ENCODE assay signal across 8 cellular contexts in the genomic region with DNA sequence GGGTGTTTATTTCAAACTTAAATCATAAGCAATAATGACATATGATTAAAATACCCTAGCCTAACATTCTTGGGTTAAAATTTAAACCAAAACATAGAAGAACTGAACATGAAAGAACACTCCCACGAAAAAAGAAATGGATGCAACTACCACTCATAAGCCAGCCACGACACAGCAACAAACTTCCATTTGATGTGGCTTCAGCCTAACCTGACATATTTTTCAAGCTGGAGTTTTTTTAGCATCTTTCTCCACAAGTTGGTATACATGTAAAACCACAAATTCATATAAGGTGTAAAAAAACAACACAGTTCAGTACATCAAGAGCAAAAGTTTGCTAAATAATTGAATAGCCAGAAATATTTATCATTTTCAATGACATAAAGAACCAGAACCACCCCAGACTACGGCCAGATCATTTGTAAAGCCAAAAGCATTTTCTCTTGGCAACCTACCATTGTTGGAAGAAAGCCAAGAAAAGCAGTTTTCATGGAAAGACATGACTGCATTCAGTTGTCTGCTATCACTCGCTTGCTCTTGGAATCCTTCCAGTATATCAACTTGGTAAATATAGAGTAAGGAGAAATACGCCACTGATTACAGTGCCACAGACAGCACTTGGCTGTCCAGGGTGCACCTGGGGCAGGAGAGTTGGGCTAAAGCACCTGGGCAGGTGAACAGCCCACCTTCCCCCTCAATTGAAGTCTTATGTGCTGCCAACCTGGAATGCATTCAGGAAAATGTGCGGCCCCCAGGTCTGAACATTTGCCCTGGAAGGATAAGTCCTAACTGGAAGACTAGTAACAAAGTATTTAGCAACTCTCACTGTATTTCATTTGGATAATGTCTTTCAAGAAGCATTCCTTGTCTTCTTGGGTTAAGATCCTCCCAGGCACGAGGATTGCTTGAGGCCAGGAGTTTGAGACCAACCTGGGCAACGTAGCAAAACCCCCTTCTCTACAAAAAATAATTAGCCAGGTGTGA.
DNase-seq lines count a peak whose midpoint lies in the region; ATAC-seq and TF ChIP-seq lines count a peak whose summit lies in the region.

No MANE protein-coding gene starts in this region.

- CTCF ChIA-PET in CD8-positive, alpha-beta T cell (lab: Charles Lee): no interaction called here

- intact Hi-C loops in CD8-positive, alpha-beta T cell (cut with DNase I, micrococcal nuclease): loop anchor here (2.0 kb wide), 2 partner anchors 21 to 31 kb away; no protein-coding TSS in a partner anchor
- intact Hi-C loops in thyroid gland (cut with DNase I): no loop called here

- peak overlapping the region; percentile 30 for H3K27ac Mint-ChIP-seq in CD8-positive, alpha-beta T cell
- no peak overlapping the region for H3K27ac Mint-ChIP-seq in activated naive CD8-positive, alpha-beta T cell treated with anti-CD3 and anti-CD28 coated beads, Interleukin-2, amount 10 ng/mL, durations not matched to agents 7 days and 5 days

- no peak for TF ChIP-seq CTCF in CD8-positive, alpha-beta T cell (IDR thresholded peaks at IDR 0.05)
- no peak for TF ChIP-seq CTCF in thyroid gland (IDR thresholded peaks at IDR 0.05)

- H3K27ac ChIP-seq in CD8-positive, alpha-beta T cell (ENCODE audit: low read depth, low read length): no peak overlapping the region
- H3K27ac ChIP-seq in thyroid gland: peak overlapping the region; percentile 34 to 42 (median 39)

- no peaks in the 10 kb centered on the region for H3K27me3 Mint-ChIP-seq in CD8-positive, alpha-beta T cell (ENCODE audit: low read depth)
- peaks cover 6% of the 10 kb centered on the region for H3K27me3 Mint-ChIP-seq in activated naive CD8-positive, alpha-beta T cell treated with anti-CD3 and anti-CD28 coated beads, Interleukin-2, amount 10 ng/mL, durations not matched to agents 7 days and 5 days

- WGBS in thyroid gland, 2 donors: 17 to 22% methylated on average over 8 of the region's 8 CpGs

- no peaks in the 10 kb centered on the region for H3K36me3 ChIP-seq in CD8-positive, alpha-beta T cell (ENCODE audit: insufficient read depth, low read length)
- no peaks in the 10 kb centered on the region for H3K36me3 ChIP-seq in thyroid gland

- POLR2A ChIA-PET in CD8-positive, alpha-beta T cell (lab: Charles Lee): no interaction called here
- POLR2A ChIA-PET in activated naive CD8-positive, alpha-beta T cell treated with anti-CD3 and anti-CD28 coated beads, Interleukin-2, amount 10 ng/mL, durations not matched to agents 7 days and 5 days (lab: Charles Lee): no interaction called here

- peak; percentile 56 for ATAC-seq in CD8-positive, alpha-beta T cell
- no peak for ATAC-seq in activated naive CD8-positive, alpha-beta T cell treated with anti-CD3 and anti-CD28 coated beads, Interleukin-2, amount 10 ng/mL, durations not matched to agents 7 days and 5 days (ENCODE audit: low read depth)
- ATAC-seq in esophagus mucosa: no peak

- no peak for TF ChIP-seq POLR2A in thyroid gland (IDR thresholded peaks at IDR 0.05)

- H3K9me3 Mint-ChIP-seq in CD8-positive, alpha-beta T cell: no peaks in the 10 kb centered on the region
- no peaks in the 10 kb centered on the region for H3K9me3 Mint-ChIP-seq in activated naive CD8-positive, alpha-beta T cell treated with anti-CD3 and anti-CD28 coated beads, Interleukin-2, amount 10 ng/mL, durations not matched to agents 7 days and 5 days

- H3K4me1 ChIP-seq in CD8-positive, alpha-beta T cell (ENCODE audit: insufficient read depth, low read length): peaks cover 85% of the 10 kb centered on the region
- peaks cover 57 to 85% of the 10 kb centered on the region in 2 donors for H3K4me1 ChIP-seq in thyroid gland

- no peaks in the 10 kb centered on the region for H3K27me3 ChIP-seq in CD8-positive, alpha-beta T cell (ENCODE audit: insufficient read depth, low read length)
- no peaks in the 10 kb centered on the region for H3K27me3 ChIP-seq in thyroid gland

- DNase-seq in CD8-positive, alpha-beta T cell: peak in 1 of 7 experiments; percentile 29
- DNase-seq in NCI-H1436 treated with DMSO at 0.1 percent for 48 hours (lab: John Stamatoyannopoulos, UW) (peak; percentile 48), hepatic stellate cell (ENCODE audit: low spot score) (peak; percentile 86), thyroid gland (peak; percentile 23 to 35), Kasumi-1 (lab: John Stamatoyannopoulos, UW) (no peak), cortex of kidney (lab: John Stamatoyannopoulos, UW) (no peak)
- DNase-seq in activated naive CD8-positive, alpha-beta T cell treated with anti-CD3 and anti-CD28 coated beads, Interleukin-2, amount 10 ng/mL, durations not matched to agents 7 days and 5 days: no peak

- H3K9me3 ChIP-seq in CD8-positive, alpha-beta T cell (ENCODE audit: low read length): no peaks in the 10 kb centered on the region
- no peaks in the 10 kb centered on the region for H3K9me3 ChIP-seq in thyroid gland

- peaks cover 1% of the 10 kb centered on the region for H3K36me3 Mint-ChIP-seq in CD8-positive, alpha-beta T cell
- peaks cover 15% of the 10 kb centered on the region for H3K36me3 Mint-ChIP-seq in activated naive CD8-positive, alpha-beta T cell treated with anti-CD3 and anti-CD28 coated beads, Interleukin-2, amount 10 ng/mL, durations not matched to agents 7 days and 5 days

- no peak overlapping the region for H3K4me3 ChIP-seq in CD8-positive, alpha-beta T cell (ENCODE audit: low read depth, low read length)
- no peak overlapping the region for H3K4me3 ChIP-seq in thyroid gland (replicated peaks in 1 of 3)

- peaks cover 93% of the 10 kb centered on the region for H3K4me1 Mint-ChIP-seq in CD8-positive, alpha-beta T cell (ENCODE audit: low read depth)
- peaks cover 68% of the 10 kb centered on the region for H3K4me1 Mint-ChIP-seq in activated naive CD8-positive, alpha-beta T cell treated with anti-CD3 and anti-CD28 coated beads, Interleukin-2, amount 10 ng/mL, durations not matched to agents 7 days and 5 days

- H3K4me3 Mint-ChIP-seq in CD8-positive, alpha-beta T cell: peak overlapping the region; percentile 73
- peak overlapping the region; percentile 23 for H3K4me3 Mint-ChIP-seq in activated naive CD8-positive, alpha-beta T cell treated with anti-CD3 and anti-CD28 coated beads, Interleukin-2, amount 10 ng/mL, durations not matched to agents 7 days and 5 days

Comparison
In these comparisons a context has a peak if more than half of its experiments do, and no peak if none do; other contexts are left out.
1. DNase-seq: peak in NCI-H1436 treated with DMSO at 0.1 percent for 48 hours (single experiment), hepatic stellate cell (single experiment) and thyroid gland (2 of 2); none in activated naive CD8-positive, alpha-beta T cell treated with anti-CD3 and anti-CD28 coated beads, Interleukin-2, amount 10 ng/mL, durations not matched to agents 7 days and 5 days (single experiment), Kasumi-1 (0 of 2) and cortex of kidney (single experiment).